Comparison of ENCODE assay signal across 17 cellular contexts in the genomic region with DNA sequence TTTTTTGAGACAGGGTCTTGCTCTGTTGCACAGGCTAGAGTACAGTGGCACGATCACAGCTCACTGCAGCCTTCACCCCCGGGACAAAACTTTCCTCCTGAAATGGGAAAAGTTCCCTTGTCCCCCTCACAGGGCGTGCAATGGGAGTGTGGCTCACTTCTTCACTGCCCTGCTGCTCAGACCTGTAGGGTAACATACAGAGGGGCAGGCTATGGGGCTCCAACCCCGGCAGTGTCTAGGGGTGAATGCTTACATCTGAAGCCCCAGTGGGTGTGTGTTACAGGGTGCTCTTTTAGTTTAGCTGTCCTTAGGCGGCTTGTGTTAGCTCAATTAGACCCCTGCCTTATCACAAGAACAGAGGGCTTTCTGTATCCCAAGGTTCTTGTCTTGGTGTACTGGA.
DNase-seq lines count a peak whose midpoint lies in the region; ATAC-seq, FAIRE-seq and TF ChIP-seq lines count a peak whose summit lies in the region.
"Had no signal": no experiment of that assay in that cellular context is flagged by ENCODE, and none has a peak within 500 bp of the region (broad histone marks: within the 10 kb centered on the region; RNA-seq: fewer than 3 reads in every experiment).

No MANE protein-coding gene starts in this region.

- intact Hi-C loops in Right ventricle myocardium inferior (cut with DNase I), result no loop called here

- H3K36me3 Mint-ChIP-seq in T-helper 2 cell treated with Interferon-gamma antibody and Interleukin-4, amounts not matched to agents 5 μg/mL and 100 μg/mL, for 36 hours (ENCODE audit: low read depth), result peaks cover 16% of the 10 kb centered on the region
- H3K36me3 Mint-ChIP-seq in progenitor cell of endocrine pancreas (ENCODE audit: insufficient read depth), result no peaks in the 10 kb centered on the region

- peaks cover 0 to 11% (median 6%) of the 10 kb centered on the region in 4 experiments; a peak in 5 of 7 replicates for H3K4me1 ChIP-seq in H1 (replicated peaks in 1 of 4; ENCODE audit: control insufficient read depth in 3 of 4, insufficient read depth in 4 of 4, low read length in 3 of 4)

- WGBS in H1 (ENCODE audit: extremely low coverage in 1 of 2, insufficient coverage in 1 of 2, insufficient read length in 1 of 2, insufficient replicate concordance in 2 of 2, low coverage in 1 of 2, low lambda C conversion rate in 2 of 2, missing lambda C conversion rate in 1 of 2), 2 experiments, result 73% methylated on average over 5 of the region's 5 CpGs; no CpG with 5 or more reads in 1 of the 2 experiments

- H3K9ac ChIP-seq in H1 (replicated peaks in 1 of 4; ENCODE audit: extremely low read depth in 1 of 4, low read depth in 3 of 4, low read length in 3 of 4), result no peak overlapping the region

- H3K27me3 ChIP-seq in H1 (replicated peaks in 1 of 4; ENCODE audit: control insufficient read depth in 3 of 4, extremely low read depth in 1 of 4, insufficient read depth in 3 of 4, low read length in 3 of 4), result no peaks in the 10 kb centered on the region

- H3K27me3 Mint-ChIP-seq in T-helper 2 cell treated with Interferon-gamma antibody and Interleukin-4, amounts not matched to agents 5 μg/mL and 100 μg/mL, for 36 hours (ENCODE audit: low read depth), result no peaks in the 10 kb centered on the region
- no peaks in the 10 kb centered on the region for H3K27me3 Mint-ChIP-seq in progenitor cell of endocrine pancreas
- H3K27me3 Mint-ChIP-seq: B cell had no signal

- no peak overlapping the region for H2BK5ac ChIP-seq in H1 (ENCODE audit: low read depth, low read length)

- CTCF ChIA-PET in RWPE1 (lab: Yijun Ruan, JAX) (interaction anchor here (0.7 kb wide), 1 partner anchor 16 kb away, joined by 6 read pairs; no protein-coding TSS in a partner anchor), H1 (lab: Charles Lee; ENCODE audit: partially characterized antibody) (interaction anchor here (0.7 to 3.4 kb wide), 4 partner anchors 21 to 866 kb away, joined by 3 to 14 read pairs (median 4); no protein-coding TSS in a partner anchor)

- no peak overlapping the region for H3K4me3 ChIP-seq in H1 (ENCODE audit: extremely low read depth in 1 of 4, insufficient read depth in 2 of 4, low read depth in 3 of 4, low read length in 4 of 4)

- no peaks in the 10 kb centered on the region for H3K9me3 Mint-ChIP-seq in T-helper 2 cell treated with Interferon-gamma antibody and Interleukin-4, amounts not matched to agents 5 μg/mL and 100 μg/mL, for 36 hours
- H3K9me3 Mint-ChIP-seq in progenitor cell of endocrine pancreas (ENCODE audit: low read depth), result no peaks in the 10 kb centered on the region

- no peak overlapping the region for H3K4ac ChIP-seq in H1 (replicated peaks; ENCODE audit: insufficient read length, low read depth, low read length)

- no peak for TF ChIP-seq EP300 in H1 (IDR thresholded peaks at IDR 0.05; ENCODE audit: borderline replicate concordance in 1 of 2, low read depth in 2 of 2, low read length in 2 of 2)

- no peak overlapping the region for H2BK20ac ChIP-seq in H1 (ENCODE audit: low read length)

- peaks cover 7 to 12% of the 10 kb centered on the region in 2 experiments for H4K20me1 ChIP-seq in H1 (replicated peaks in 1 of 2; ENCODE audit: control insufficient read depth in 1 of 2, insufficient read depth in 2 of 2, low read length in 2 of 2)

- H3K56ac ChIP-seq in H1 (replicated peaks; ENCODE audit: insufficient read length, low read depth, low read length), result no peak overlapping the region

- FAIRE-seq in H1 (lab: Jason Lieb, UNC), result no peak
- FAIRE-seq: G401.6 had no signal

- H3K9me3 ChIP-seq in H1 (ENCODE audit: insufficient read depth in 2 of 2, low read depth in 1 of 2, low read length in 1 of 2), result no peaks in the 10 kb centered on the region
- H3K9me3 ChIP-seq: Caco-2 had no signal

- TF ChIP-seq CTCF in RWPE1 (conservative IDR thresholded peaks at IDR 0.05; ENCODE audit: low read depth) (no peak), H1 (IDR thresholded peaks at IDR 0.05; ENCODE audit: control extremely low read depth in 1 of 3, insufficient read depth in 1 of 3, low read depth in 1 of 3, low read length in 3 of 3) (no peak), progenitor cell of endocrine pancreas (IDR thresholded peaks at IDR 0.05; ENCODE audit: unreplicated experiment) (no peak)

- no peak overlapping the region for H3K14ac ChIP-seq in H1 (ENCODE audit: insufficient read length)

- peak overlapping the region; percentile 88 for H2BK12ac ChIP-seq in H1 (ENCODE audit: low read depth, low read length)

- no peak overlapping the region; the same call in 1 of the 2 replicates for H2AK5ac ChIP-seq in H1 (ENCODE audit: low read depth, low read length)

- H2BK15ac ChIP-seq in H1 (ENCODE audit: low read length), result no peak overlapping the region

- no peak overlapping the region for H2BK120ac ChIP-seq in H1 (replicated peaks; ENCODE audit: low read depth, low read length)

- no peak for TF ChIP-seq POLR2A in H1 (IDR thresholded peaks at IDR 0.05; ENCODE audit: control extremely low read depth in 1 of 2, low read depth in 2 of 2, low read length in 2 of 2)

- no peak for TF ChIP-seq RAD21 in H1 (IDR thresholded peaks at IDR 0.05 in 1 of 2, conservative IDR thresholded peaks at IDR 0.05 in 1 of 2; ENCODE audit: low read depth in 2 of 2, low read length in 2 of 2)

- no peaks in the 10 kb centered on the region for H3K23me2 ChIP-seq in H1 (ENCODE audit: low read depth, low read length)

- H4K8ac ChIP-seq in H1 (ENCODE audit: extremely low read depth, insufficient read depth, low read length), result peak overlapping the region; percentile 58; the same call in 1 of the 2 replicates

- H2AFZ ChIP-seq in H1 (ENCODE audit: low read length), result no peak overlapping the region

- no peak for ATAC-seq in Right ventricle myocardium inferior

- H3K4me2 ChIP-seq in H1 (ENCODE audit: insufficient read depth in 1 of 2, low read depth in 2 of 2, low read length in 2 of 2), result no peak overlapping the region; a peak in 1 of 4 replicates

- peak overlapping the region; percentile 26 for H3K27ac Mint-ChIP-seq in T-helper 2 cell treated with Interferon-gamma antibody and Interleukin-4, amounts not matched to agents 5 μg/mL and 100 μg/mL, for 36 hours
- H3K27ac Mint-ChIP-seq in progenitor cell of endocrine pancreas, result peak overlapping the region; percentile 11
- H3K27ac Mint-ChIP-seq: B cell had no signal

- H3K4me1 Mint-ChIP-seq in T-helper 2 cell treated with Interferon-gamma antibody and Interleukin-4, amounts not matched to agents 5 μg/mL and 100 μg/mL, for 36 hours (ENCODE audit: low read depth), result peaks cover 61% of the 10 kb centered on the region
- H3K4me1 Mint-ChIP-seq in progenitor cell of endocrine pancreas (ENCODE audit: low read depth), result peaks cover 27% of the 10 kb centered on the region

- no peak overlapping the region for H4K5ac ChIP-seq in H1 (ENCODE audit: insufficient read length, low read depth, low read length)

- no peak overlapping the region for H4K91ac ChIP-seq in H1 (replicated peaks; ENCODE audit: insufficient read length, low read length)

- peaks cover 2% of the 10 kb centered on the region; the same call in 1 of the 2 replicates for H3K79me1 ChIP-seq in H1 (ENCODE audit: low read depth, low read length)

- H3K23ac ChIP-seq in H1 (ENCODE audit: insufficient read length), result no peak overlapping the region

- POLR2A ChIA-PET in RWPE1 (lab: Yijun Ruan, JAX; ENCODE audit: low non-redundant PET), result no interaction called here
- POLR2A ChIA-PET in H1 (lab: Charles Lee; ENCODE audit: partially characterized antibody), result interaction anchor here (0.6 to 1.1 kb wide), 5 partner anchors 15 to 237 kb away, joined by 3 to 4 read pairs (median 3); no protein-coding TSS in a partner anchor

- peaks cover 0 to 5% (median 2%) of the 10 kb centered on the region in 4 experiments; a peak in 3 of 8 replicates for H3K36me3 ChIP-seq in H1 (ENCODE audit: control insufficient read depth in 2 of 4, insufficient read depth in 4 of 4, low read length in 3 of 4)

- H3K18ac ChIP-seq in H1 (ENCODE audit: extremely low read depth, low read length), result 0 out of 2 replicates have a peak overlapping the region, but pooled peaks have one; percentile 9

- no peak for DNase-seq in T-helper 2 cell treated with Interferon-gamma antibody and Interleukin-4, amounts not matched to agents 5 μg/mL and 100 μg/mL, for 36 hours (ENCODE audit: low spot score)
- DNase-seq in T-helper 2 cell (no peak), RWPE1 (ENCODE audit: low spot score) (no peak), H1 (ENCODE audit: low read depth in 1 of 2, low spot score in 2 of 2) (no peak), progenitor cell of endocrine pancreas (ENCODE audit: low spot score, unreplicated experiment) (no peak), SW480 (ENCODE audit: low spot score) (no peak), NCI-H2196 treated with DMSO at 0.1 percent for 48 hours (lab: John Stamatoyannopoulos, UW; ENCODE audit: unreplicated experiment) (no peak), Right ventricle myocardium inferior (ENCODE audit: missing footprints) (no peak)
- DNase-seq: Caco-2, NCI-H1105, NCI-H1694, NCI-H510A treated with DMSO at 0.1 percent for 48 hours, NCI-H774, SIG-M5 had no signal

- H3K79me2 ChIP-seq in H1 (ENCODE audit: control insufficient read depth in 1 of 2, insufficient read depth in 2 of 2, low read length in 2 of 2), result peaks cover 0 to 63% of the 10 kb centered on the region in 2 experiments; a peak in 2 of 4 replicates

- H3K27ac ChIP-seq in RWPE1, result peak overlapping the region; percentile 53
- no peak overlapping the region for H3K27ac ChIP-seq in H1 (ENCODE audit: low read depth, low read length)
- H3K27ac ChIP-seq: 22Rv1 had no signal

- H3K4me3 Mint-ChIP-seq in T-helper 2 cell treated with Interferon-gamma antibody and Interleukin-4, amounts not matched to agents 5 μg/mL and 100 μg/mL, for 36 hours, result no peak overlapping the region
- no peak overlapping the region for H3K4me3 Mint-ChIP-seq in progenitor cell of endocrine pancreas (ENCODE audit: low read depth)
- H3K4me3 Mint-ChIP-seq: B cell had no signal

TF ChIP-seq in H1, 55 proteins besides CTCF, POLR2A, EP300 and RAD21 (continues in another document):
- TF ChIP-seq CEBPB (IDR thresholded peaks at IDR 0.05; ENCODE audit: low read depth, low read length), result no peak
- no peak for TF ChIP-seq BRCA1 (IDR thresholded peaks at IDR 0.05; ENCODE audit: low read depth, low read length)
- TF ChIP-seq CHD1 (IDR thresholded peaks at IDR 0.05; ENCODE audit: low read depth, low read length), result no peak
- TF ChIP-seq RFX5 (IDR thresholded peaks at IDR 0.05; ENCODE audit: borderline replicate concordance, low read depth, low read length), result no peak
- TF ChIP-seq SIX5 (IDR thresholded peaks at IDR 0.05; ENCODE audit: low read depth, low read length), result no peak
- no peak for TF ChIP-seq TEAD4 (IDR thresholded peaks at IDR 0.05; ENCODE audit: low read depth, low read length)
- no peak for TF ChIP-seq YY1 (IDR thresholded peaks at IDR 0.05; ENCODE audit: low read depth, low read length)
- TF ChIP-seq BACH1 (IDR thresholded peaks at IDR 0.05; ENCODE audit: low read length), result no peak
- no peak for TF ChIP-seq EGR1 (IDR thresholded peaks at IDR 0.05; ENCODE audit: borderline replicate concordance, low read depth, low read length)
- no peak for TF ChIP-seq TAF7 (optimal IDR thresholded peaks at IDR 0.05; ENCODE audit: borderline replicate concordance, low read depth, low read length)
